14 cellular contexts compared by ENCODE assay signal in the genomic region with DNA sequence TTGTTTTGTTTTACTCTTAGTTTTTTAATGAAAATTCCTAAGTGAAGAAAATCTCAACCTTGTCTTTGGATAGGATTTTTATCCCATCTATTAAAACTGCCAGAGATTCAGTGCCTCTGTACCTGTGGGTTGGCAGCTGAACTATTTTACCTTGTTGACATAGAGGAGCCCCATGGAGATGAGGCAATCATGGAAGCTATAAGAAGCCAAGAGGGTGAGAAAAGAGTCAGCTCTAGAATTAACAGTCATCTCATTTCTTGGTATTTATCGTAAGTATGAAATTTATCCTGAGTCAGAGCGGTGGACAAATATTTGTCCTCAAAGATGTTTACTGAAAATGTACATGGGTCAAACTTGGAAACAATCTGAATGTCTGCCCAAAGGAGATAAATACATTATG. TPM values are rescaled to one million over a fixed set of nuclear protein-coding genes. Genes with fewer than 3 reads are reported as not detected.
DNase-seq lines count a peak whose midpoint lies in the region; ATAC-seq and TF ChIP-seq lines count a peak whose summit lies in the region.
"Had no signal": no experiment of that assay in that cellular context is flagged by ENCODE, and none has a peak within 500 bp of the region (broad histone marks: within the 10 kb centered on the region; RNA-seq: fewer than 3 reads in every experiment).

No MANE protein-coding gene starts in this region.

- intact Hi-C loops in activated T-helper 2 cell treated with anti-CD3 and anti-CD28 coated beads, Interferon-gamma antibody, Interleukin-2, Interleukin-4, amounts not matched to agents 10 μg/mL and 5 μg/mL and 100 μg/mL, durations not matched to agents 14 hours and 24 hours and 36 hours (cut with micrococcal nuclease): loop anchor here (1.0 kb wide), 3 partner anchors 13 to 35 kb away; no protein-coding TSS in a partner anchor

- H3K9me3 Mint-ChIP-seq in activated CD8-positive, alpha-beta memory T cell treated with anti-CD3 and anti-CD28 coated beads, Interleukin-2, amount 10 ng/mL, durations not matched to agents 7 days and 5 days (ENCODE audit: low read depth): peaks cover 3% of the 10 kb centered on the region
- peaks cover 17% of the 10 kb centered on the region for H3K9me3 Mint-ChIP-seq in activated T-helper 2 cell treated with anti-CD3 and anti-CD28 coated beads, Interferon-gamma antibody, Interleukin-2, Interleukin-4, amounts not matched to agents 10 μg/mL and 5 μg/mL and 100 μg/mL, durations not matched to agents 14 hours and 24 hours and 36 hours
- H3K9me3 Mint-ChIP-seq in mesothelial cell of epicardium: no peaks in the 10 kb centered on the region

- no peaks in the 10 kb centered on the region for H3F3A ChIP-seq in Loucy (ENCODE audit: low read depth)

- H3K27me3 Mint-ChIP-seq in activated CD8-positive, alpha-beta memory T cell treated with anti-CD3 and anti-CD28 coated beads, Interleukin-2, amount 10 ng/mL, durations not matched to agents 7 days and 5 days: no peaks in the 10 kb centered on the region
- H3K27me3 Mint-ChIP-seq in activated T-helper 2 cell treated with anti-CD3 and anti-CD28 coated beads, Interferon-gamma antibody, Interleukin-2, Interleukin-4, amounts not matched to agents 10 μg/mL and 5 μg/mL and 100 μg/mL, durations not matched to agents 14 hours and 24 hours and 36 hours (ENCODE audit: low read depth): no peaks in the 10 kb centered on the region
- no peaks in the 10 kb centered on the region for H3K27me3 Mint-ChIP-seq in mesothelial cell of epicardium (ENCODE audit: low read depth)

- peaks cover 28% of the 10 kb centered on the region for H3K4me1 Mint-ChIP-seq in activated CD8-positive, alpha-beta memory T cell treated with anti-CD3 and anti-CD28 coated beads, Interleukin-2, amount 10 ng/mL, durations not matched to agents 7 days and 5 days
- peaks cover 34% of the 10 kb centered on the region for H3K4me1 Mint-ChIP-seq in activated T-helper 2 cell treated with anti-CD3 and anti-CD28 coated beads, Interferon-gamma antibody, Interleukin-2, Interleukin-4, amounts not matched to agents 10 μg/mL and 5 μg/mL and 100 μg/mL, durations not matched to agents 14 hours and 24 hours and 36 hours (ENCODE audit: low read depth)
- peaks cover 17% of the 10 kb centered on the region for H3K4me1 Mint-ChIP-seq in mesothelial cell of epicardium

- no peaks in the 10 kb centered on the region for H3K9me2 ChIP-seq in Loucy (replicated peaks; ENCODE audit: low read depth, low read length)

- peak overlapping the region; percentile 38; the same call in 1 of the 2 replicates for H2AFZ ChIP-seq in Loucy (ENCODE audit: low read length)

- peak overlapping the region; percentile 65 for H3K27ac Mint-ChIP-seq in activated CD8-positive, alpha-beta memory T cell treated with anti-CD3 and anti-CD28 coated beads, Interleukin-2, amount 10 ng/mL, durations not matched to agents 7 days and 5 days
- H3K27ac Mint-ChIP-seq in activated T-helper 2 cell treated with anti-CD3 and anti-CD28 coated beads, Interferon-gamma antibody, Interleukin-2, Interleukin-4, amounts not matched to agents 10 μg/mL and 5 μg/mL and 100 μg/mL, durations not matched to agents 14 hours and 24 hours and 36 hours: peak overlapping the region; percentile 72
- H3K27ac Mint-ChIP-seq in mesothelial cell of epicardium: no peak overlapping the region

- H3K36me3 Mint-ChIP-seq in activated CD8-positive, alpha-beta memory T cell treated with anti-CD3 and anti-CD28 coated beads, Interleukin-2, amount 10 ng/mL, durations not matched to agents 7 days and 5 days: peaks cover 25% of the 10 kb centered on the region
- H3K36me3 Mint-ChIP-seq in activated T-helper 2 cell treated with anti-CD3 and anti-CD28 coated beads, Interferon-gamma antibody, Interleukin-2, Interleukin-4, amounts not matched to agents 10 μg/mL and 5 μg/mL and 100 μg/mL, durations not matched to agents 14 hours and 24 hours and 36 hours (ENCODE audit: low read depth): peaks cover 11% of the 10 kb centered on the region
- H3K36me3 Mint-ChIP-seq in mesothelial cell of epicardium: no peaks in the 10 kb centered on the region

- no peak for TF ChIP-seq CTCF in Loucy (conservative IDR thresholded peaks at IDR 0.05; ENCODE audit: low read length)
- TF ChIP-seq CTCF in mesothelial cell of epicardium (IDR thresholded peaks at IDR 0.05; ENCODE audit: unreplicated experiment): no peak

- H3K27me3 ChIP-seq in Loucy (ENCODE audit: insufficient read depth, low read length, poor library complexity, severe bottlenecking): no peaks in the 10 kb centered on the region

- DNase-seq in activated CD8-positive, alpha-beta memory T cell treated with anti-CD3 and anti-CD28 coated beads, Interleukin-2, amount 10 ng/mL, durations not matched to agents 7 days and 5 days: no peak
- no peak for DNase-seq in activated CD8-positive, alpha-beta memory T cell treated with anti-CD3 and anti-CD28 coated beads, Interleukin-2, amount 50 U/mL, for 4 hours
- no peak for DNase-seq in activated T-helper 2 cell treated with anti-CD3 and anti-CD28 coated beads, Interferon-gamma antibody, Interleukin-2, Interleukin-4, amounts not matched to agents 10 μg/mL and 5 μg/mL and 100 μg/mL, durations not matched to agents 14 hours and 24 hours and 36 hours (ENCODE audit: low spot score)
- DNase-seq in stimulated activated naive CD8-positive, alpha-beta T cell treated with anti-CD3 and anti-CD28 coated beads, Interleukin-15, Interleukin-2, amounts not matched to agents 100 U/mL and 50 U/mL, for 24 hours: no peak
- no peak for DNase-seq in NCI-H1092 (lab: John Stamatoyannopoulos, UW)
- no peak for DNase-seq in mesothelial cell of epicardium (ENCODE audit: low spot score in 2 of 2, unreplicated experiment in 2 of 2)
- DNase-seq: AML-193, Caco-2, IMR-90, Kasumi-1, NCI-H1417, NCI-H2081, NCI-H524 had no signal

- no peaks in the 10 kb centered on the region for H4K20me1 ChIP-seq in Loucy (ENCODE audit: insufficient read depth, low read length, poor library complexity, severe bottlenecking)

- H3K4me2 ChIP-seq in Loucy (ENCODE audit: low read depth, low read length, poor library complexity, severe bottlenecking): no peak overlapping the region

- no peaks in the 10 kb centered on the region for H3K9me3 ChIP-seq in Loucy (ENCODE audit: insufficient read depth, low read depth, low read length)
- H3K9me3 ChIP-seq: Caco-2 had no signal

- peaks cover 12% of the 10 kb centered on the region for H3K4me1 ChIP-seq in Loucy (ENCODE audit: insufficient read depth, low read length, poor library complexity, severe bottlenecking)

- CTCF ChIA-PET in activated CD8-positive, alpha-beta memory T cell treated with anti-CD3 and anti-CD28 coated beads, Interleukin-2, amount 10 ng/mL, durations not matched to agents 7 days and 5 days (lab: Charles Lee): interaction anchor here (1.1 to 1.4 kb wide), 2 partner anchors 37 to 47 kb away, joined by 3 to 4 read pairs; no protein-coding TSS in a partner anchor

- H3K79me2 ChIP-seq in Loucy (ENCODE audit: insufficient read depth, low read length): no peaks in the 10 kb centered on the region

- no peak overlapping the region for H3K4me3 ChIP-seq in Loucy (ENCODE audit: low read length, poor library complexity, severe bottlenecking)

- H3K36me3 ChIP-seq in Loucy (ENCODE audit: insufficient read depth, low read length): no peaks in the 10 kb centered on the region

- no peak overlapping the region for H3K9ac ChIP-seq in Loucy (ENCODE audit: low read depth, low read length, poor library complexity, severe bottlenecking)

- peak; percentile 70 for ATAC-seq in activated CD8-positive, alpha-beta memory T cell treated with anti-CD3 and anti-CD28 coated beads, Interleukin-2, amount 10 ng/mL, durations not matched to agents 7 days and 5 days
- ATAC-seq in stimulated activated naive CD8-positive, alpha-beta T cell treated with anti-CD3 and anti-CD28 coated beads, Interleukin-15, Interleukin-2, amounts not matched to agents 100 U/mL and 50 U/mL, for 24 hours: peak; percentile 48

- H3K4me3 Mint-ChIP-seq in activated CD8-positive, alpha-beta memory T cell treated with anti-CD3 and anti-CD28 coated beads, Interleukin-2, amount 10 ng/mL, durations not matched to agents 7 days and 5 days: no peak overlapping the region
- no peak overlapping the region for H3K4me3 Mint-ChIP-seq in activated T-helper 2 cell treated with anti-CD3 and anti-CD28 coated beads, Interferon-gamma antibody, Interleukin-2, Interleukin-4, amounts not matched to agents 10 μg/mL and 5 μg/mL and 100 μg/mL, durations not matched to agents 14 hours and 24 hours and 36 hours (ENCODE audit: low read depth)
- H3K4me3 Mint-ChIP-seq in mesothelial cell of epicardium: no peak overlapping the region

RNA-seq across cellular contexts. Expression of gene PGAP1, which starts 35.8 kb away (rescaled TPM):
- total RNA-seq in activated CD8-positive, alpha-beta memory T cell treated with anti-CD3 and anti-CD28 coated beads, Interleukin-2, amount 10 ng/mL, durations not matched to agents 7 days and 5 days: 10 to 100 TPM; 20.3 to 60.0 TPM
- total RNA-seq in activated T-helper 2 cell treated with anti-CD3 and anti-CD28 coated beads, Interferon-gamma antibody, Interleukin-2, Interleukin-4, amounts not matched to agents 10 μg/mL and 5 μg/mL and 100 μg/mL, durations not matched to agents 14 hours and 24 hours and 36 hours: 31.2 and 31.4 TPM in 2 replicates
- 55.0 to 56.9 TPM (median 55.6 TPM) in 3 replicates for total RNA-seq in mesothelial cell of epicardium
